ENCODE assay signal across 9 cellular contexts in genomic region chr1:41726899-41727748, GRCh38.
A peak's percentile ranks its signal among the peaks of the same experiment; 100 is the strongest.
DNase-seq lines count a peak whose midpoint lies in the region; ATAC-seq and TF ChIP-seq lines count a peak whose summit lies in the region.
"Had no signal": no experiment of that assay in that cellular context is flagged by ENCODE, and none has a peak within 500 bp of the region (broad histone marks: within the 10 kb centered on the region; RNA-seq: fewer than 3 reads in every experiment).

No MANE protein-coding gene starts in this region.

- H3K36me3 ChIP-seq in Panc1 (ENCODE audit: control insufficient read depth, insufficient read depth, low read length), result no peaks in the 10 kb centered on the region
- H3K36me3 ChIP-seq in gastroesophageal sphincter, result no peaks in the 10 kb centered on the region
- no peaks in the 10 kb centered on the region for H3K36me3 ChIP-seq in MG63

- TF ChIP-seq EP300 in gastroesophageal sphincter (IDR thresholded peaks at IDR 0.05), result no peak

- H3K27me3 ChIP-seq in Panc1 (ENCODE audit: control insufficient read depth, insufficient read depth, low read length), result no peaks in the 10 kb centered on the region
- H3K27me3 ChIP-seq in gastroesophageal sphincter, result no peaks in the 10 kb centered on the region
- H3K27me3 ChIP-seq in MG63, result no peaks in the 10 kb centered on the region

- POLR2A ChIA-PET in Panc1 (lab: Charles Lee), result interaction anchor here (0.6 kb wide), 1 partner anchor 119 kb away, joined by 8 read pairs; no protein-coding TSS in a partner anchor

- no TSS peak for BruUV-seq in Panc1 (replicated peaks; lab: Mats Ljungman, UMichigan)

- H3K4me1 ChIP-seq in Panc1 (ENCODE audit: control insufficient read depth, insufficient read depth, low read length) (no peaks in the 10 kb centered on the region), gastroesophageal sphincter (peaks cover 0 to 29% (median 0%) of the 10 kb centered on the region in 3 donors)

- H3K9me3 ChIP-seq in Panc1 (ENCODE audit: control insufficient read depth, insufficient read depth, low read depth, low read length) (no peaks in the 10 kb centered on the region), gastroesophageal sphincter (no peaks in the 10 kb centered on the region), MG63 (no peaks in the 10 kb centered on the region)

- H3K4me3 ChIP-seq in Panc1 (ENCODE audit: low read depth in 2 of 2, low read length in 2 of 2), result no peak overlapping the region
- H3K4me3 ChIP-seq in gastroesophageal sphincter, result no peak overlapping the region
- no peak overlapping the region for H3K4me3 ChIP-seq in skin epidermis
- H3K4me3 ChIP-seq in MG63, result no peak overlapping the region

- TF ChIP-seq POLR2A in gastroesophageal sphincter (IDR thresholded peaks at IDR 0.05), result no peak

- intact Hi-C loops in Panc1 (cut with micrococcal nuclease; ENCODE audit: unreplicated experiment), result no loop called here

- ATAC-seq in GM18498 (IDR thresholded peaks at IDR 0.05; ENCODE audit: unreplicated experiment), result peak; percentile 33
- peak; percentile 34 for ATAC-seq in HG02759 (IDR thresholded peaks at IDR 0.05; ENCODE audit: unreplicated experiment)
- peak; percentile 32 for ATAC-seq in Panc1
- peak; percentile 65 for ATAC-seq in gastroesophageal sphincter

- in situ Hi-C loops in Panc1 (cut with HindIII; ENCODE audit: low pct_unique_long_range_greater_than_20kb, low sequenced_read_pairs), result no loop called here

- H3K27ac ChIP-seq in Panc1 (ENCODE audit: low read length) (no peak overlapping the region), gastroesophageal sphincter (peak overlapping the region in 1 of 4 donors; percentile 47), skin epidermis (peak overlapping the region in 14 of 21 experiments; percentile 17 to 81 (median 41))
- H3K27ac ChIP-seq: epithelial cell of prostate had no signal

- 61 to 78% methylated on average over 3 to 17 of the region's 24 CpGs for WGBS in gastroesophageal sphincter (ENCODE audit: low coverage in 1 of 2), 2 donors

- CTCF ChIA-PET in Panc1 (lab: Charles Lee), result no interaction called here

- TF ChIP-seq CTCF in Panc1 (IDR thresholded peaks at IDR 0.05) (no peak), gastroesophageal sphincter (IDR thresholded peaks at IDR 0.05) (no peak)

- DNase-seq in Panc1 (ENCODE audit: low read depth, low spot score) (no peak), MG63 (no peak), NCI-H1105 treated with DMSO at 0.1 percent for 48 hours (lab: John Stamatoyannopoulos, UW) (no peak)
- DNase-seq in activated effector memory CD4-positive, alpha-beta T cell treated with Interleukin-2 at 50 U/mL for 16 hours, result no peak
